Comparison of ENCODE assay signal across 8 cellular contexts in the genomic region with DNA sequence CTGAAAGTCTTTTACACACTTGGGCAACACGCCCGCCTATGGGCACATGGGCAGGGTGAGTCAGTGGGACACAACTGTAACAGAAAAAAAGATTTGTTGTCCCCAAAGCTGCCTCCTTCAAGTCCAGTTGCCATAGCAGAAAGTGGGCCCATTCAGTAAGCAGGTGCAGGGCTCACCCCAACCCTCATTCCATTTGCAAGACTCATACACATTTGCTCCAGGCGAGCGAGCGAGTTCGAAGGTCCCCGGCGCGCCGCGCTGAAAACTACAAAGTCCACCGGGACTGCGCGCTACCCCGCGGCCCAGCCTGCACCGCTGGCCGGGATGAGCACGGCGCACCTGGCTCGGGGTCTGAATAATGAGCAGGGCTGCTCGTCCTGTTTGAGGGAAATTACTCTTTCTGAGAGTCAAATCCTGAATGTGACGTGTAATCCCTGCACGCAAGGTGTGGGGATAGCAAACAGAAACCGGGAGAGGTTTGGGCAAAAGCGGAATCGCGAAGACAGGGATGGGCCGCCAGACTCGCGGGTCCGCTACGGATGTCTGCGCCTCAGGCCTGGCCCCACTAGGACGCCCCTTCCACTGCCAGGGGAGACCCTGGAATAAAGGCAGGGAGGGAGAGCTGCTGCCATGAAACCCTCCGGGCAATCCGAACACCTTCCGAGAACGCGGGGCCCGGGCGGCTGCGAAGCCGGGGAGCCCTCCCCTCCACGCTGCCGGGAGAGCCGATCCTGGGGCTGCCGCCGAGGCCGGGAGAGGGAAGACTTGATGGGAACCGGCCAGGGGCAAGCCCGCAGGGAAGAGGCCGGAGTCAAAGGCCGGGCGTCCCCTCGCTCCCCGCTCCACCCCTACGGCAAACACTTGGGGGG. TPM values are rescaled to one million over a fixed set of nuclear protein-coding genes. Genes with fewer than 3 reads are reported as not detected.
DNase-seq lines count a peak whose midpoint lies in the region; ATAC-seq, FAIRE-seq and TF ChIP-seq lines count a peak whose summit lies in the region.

No MANE protein-coding gene starts in this region.

- H3K9me2 ChIP-seq in PC-3 (replicated peaks; ENCODE audit: low read length) = no peaks in the 10 kb centered on the region

- no peaks in the 10 kb centered on the region for H4K20me1 ChIP-seq in PC-3 (ENCODE audit: low read length)

- no peaks in the 10 kb centered on the region for H3K27me3 ChIP-seq in PC-3 (ENCODE audit: low read length)
- peaks cover 50% of the 10 kb centered on the region for H3K27me3 ChIP-seq in neuron (ENCODE audit: insufficient read depth, low read length)

- CTCF ChIA-PET in PC-3 (lab: Charles Lee) = interaction anchor here (1.2 kb wide), 1 partner anchor 153 kb away, joined by 4 read pairs; no protein-coding TSS in a partner anchor

- peak overlapping the region; percentile 77 for H3K9ac ChIP-seq in PC-3 (ENCODE audit: low read length)

- H3F3A ChIP-seq in PC-3 (ENCODE audit: low read length, unreplicated experiment) = no peaks in the 10 kb centered on the region

- no peak for FAIRE-seq in frontal cortex (lab: Jason Lieb, UNC)

- H2AFZ ChIP-seq in PC-3 (ENCODE audit: low read length) (peak overlapping the region; percentile 84), neuron (ENCODE audit: low read depth, low read length) (peak overlapping the region; percentile 35)

- H3K4me3 ChIP-seq in PC-3 (ENCODE audit: low read length) = peak overlapping the region; percentile 80
- peak overlapping the region; percentile 29 for H3K4me3 ChIP-seq in neuron (ENCODE audit: low read length)

- intact Hi-C loops in PC-3 (cut with micrococcal nuclease) = loop anchor here (2.0 to 5.0 kb wide), 3 partner anchors 13 to 53 kb away; no protein-coding TSS in a partner anchor

- H3K4me1 ChIP-seq in PC-3 (ENCODE audit: insufficient read depth, low read length) (peaks cover 25% of the 10 kb centered on the region), neuron (ENCODE audit: insufficient read depth, low read length) (peaks cover 11% of the 10 kb centered on the region)

- DNase-seq in GM03348 (ENCODE audit: low spot score) (peak; percentile 26), PC-3 (peak; percentile 74), frontal cortex (ENCODE audit: low spot score in 2 of 2) (peak; percentile 52 to 54), NCI-H187 (lab: John Stamatoyannopoulos, UW) (no peak), NCI-H524 treated with DMSO at 0.1 percent for 48 hours (lab: John Stamatoyannopoulos, UW) (no peak), GM19238 (ENCODE audit: insufficient read length, low spot score) (no peak), dedifferentiated amniotic fluid mesenchymal stem cell (ENCODE audit: extremely low spot score) (no peak)

- POLR2A ChIA-PET in PC-3 (lab: Charles Lee; ENCODE audit: unreplicated experiment) = interaction anchor here (0.6 to 0.7 kb wide), 2 partner anchors 9 to 52 kb away, joined by 4 to 11 read pairs; no protein-coding TSS in a partner anchor

- H3K79me2 ChIP-seq in PC-3 (ENCODE audit: low read length) = peaks cover 48% of the 10 kb centered on the region

- peak overlapping the region; percentile 60 for H3K27ac ChIP-seq in PC-3 (ENCODE audit: low read length)

- H3K36me3 ChIP-seq in PC-3 (ENCODE audit: low read depth, low read length) (no peaks in the 10 kb centered on the region), neuron (ENCODE audit: insufficient read depth, low read length) (no peaks in the 10 kb centered on the region)

- peak overlapping the region; percentile 91 for H3K4me2 ChIP-seq in PC-3 (ENCODE audit: low read length)

- TF ChIP-seq CTCF in PC-3 (conservative IDR thresholded peaks at IDR 0.05; ENCODE audit: low read depth, low read length) = no peak

- ATAC-seq in PC-3 = peak; percentile 52

- BruUV-seq in PC-3 (replicated peaks; lab: Mats Ljungman, UMichigan) = TSS peak; percentile 87

- no peaks in the 10 kb centered on the region for H3K9me3 ChIP-seq in PC-3 (ENCODE audit: low read length)
- H3K9me3 ChIP-seq in neuron (ENCODE audit: low read length) = peaks cover 3% of the 10 kb centered on the region

RNA-seq across cellular contexts. Expression of gene COBL, which starts 1.0 kb away (rescaled TPM):
- 8.6 and 8.8 TPM in 2 replicates for total RNA-seq in PC-3 (2014; rRNA removed)
- 2.4 TPM for total RNA-seq in frontal cortex

Comparison
In these comparisons a context has a peak if more than half of its experiments do, and no peak if none do; other contexts are left out.
1. DNase-seq: peak in GM03348 (single experiment), PC-3 (single experiment) and frontal cortex (2 of 2); none in NCI-H187 (0 of 2), NCI-H524 treated with DMSO at 0.1 percent for 48 hours (single experiment), GM19238 (single experiment) and dedifferentiated amniotic fluid mesenchymal stem cell (single experiment).